Comparison of ENCODE assay signal across 16 cellular contexts in genomic region chr11:66971483-66971882, GRCh38. TPM values are rescaled to one million over a fixed set of nuclear protein-coding genes. Genes with fewer than 3 reads are reported as not detected.
DNase-seq lines count a peak whose midpoint lies in the region; ATAC-seq, FAIRE-seq and TF ChIP-seq lines count a peak whose summit lies in the region.
"Had no signal": no experiment of that assay in that cellular context is flagged by ENCODE, and none has a peak within 500 bp of the region (broad histone marks: within the 10 kb centered on the region; RNA-seq: fewer than 3 reads in every experiment).

No MANE protein-coding gene starts in this region.

- WGBS in right cardiac atrium, result 92% methylated on average over 2 of the region's 2 CpGs
- WGBS in heart left ventricle, 4 donors, result 87 to 94% (median 91%) methylated on average over 2 of the region's 2 CpGs
- WGBS in aorta, 2 donors, result 52 to 72% methylated on average over 2 of the region's 2 CpGs

- CTCF ChIA-PET in endothelial cell of umbilical vein (lab: Charles Lee), result interaction anchor here (0.9 to 1.7 kb wide), 2 partner anchors 12 to 43 kb away, joined by 3 to 4 read pairs; partner anchors contain the start of gene PC
- CTCF ChIA-PET in activated CD4-positive, alpha-beta memory T cell treated with anti-CD3 and anti-CD28 coated beads for 36 hours (lab: Charles Lee), result interaction anchor here (2.0 kb wide), 1 partner anchor 13 kb away, joined by 5 read pairs; the partner anchor contains the start of gene PC

- H3K9me3 ChIP-seq in right cardiac atrium (ENCODE audit: control insufficient read depth, low read length) (peaks cover 1% of the 10 kb centered on the region), heart left ventricle (no peaks in the 10 kb centered on the region), endothelial cell of umbilical vein (replicated peaks; ENCODE audit: control insufficient read depth, insufficient read depth, low read length) (no peaks in the 10 kb centered on the region), neural progenitor cell (ENCODE audit: low read depth) (no peaks in the 10 kb centered on the region), aorta (ENCODE audit: control insufficient read depth, low read length) (no peaks in the 10 kb centered on the region)
- H3K9me3 ChIP-seq: sigmoid colon had no signal

- no peaks in the 10 kb centered on the region for H3K9me1 ChIP-seq in endothelial cell of umbilical vein (replicated peaks; ENCODE audit: control insufficient read depth, extremely low read depth, insufficient read depth, low read length)

- no peak overlapping the region for H3K27ac Mint-ChIP-seq in neural progenitor cell
- no peak overlapping the region for H3K27ac Mint-ChIP-seq in natural killer cell treated with Interleukin-12 subunit alpha and Interleukin-12 subunit beta and Interleukin-15 and Interleukin-18, amount 100 ng/mL, for 72 hours
- H3K27ac Mint-ChIP-seq in activated CD4-positive, alpha-beta memory T cell treated with anti-CD3 and anti-CD28 coated beads for 36 hours, result no peak overlapping the region
- H3K27ac Mint-ChIP-seq: H9, natural killer cell had no signal

- H3K79me2 ChIP-seq in endothelial cell of umbilical vein (ENCODE audit: control insufficient read depth, insufficient read depth, low read length), result no peaks in the 10 kb centered on the region
- no peaks in the 10 kb centered on the region for H3K79me2 ChIP-seq in neural progenitor cell (ENCODE audit: low read depth)

- DNase-seq in right cardiac atrium, result no peak
- no peak for DNase-seq in heart left ventricle
- no peak for DNase-seq in endothelial cell of umbilical vein (ENCODE audit: low read depth, low spot score)
- DNase-seq in neural progenitor cell (ENCODE audit: low spot score), result no peak
- no peak for DNase-seq in aorta
- DNase-seq in natural killer cell treated with Interleukin-12 subunit alpha and Interleukin-12 subunit beta and Interleukin-15 and Interleukin-18, amount 100 ng/mL, for 72 hours (ENCODE audit: low spot score), result no peak
- no peak for DNase-seq in activated CD4-positive, alpha-beta memory T cell treated with anti-CD3 and anti-CD28 coated beads for 36 hours
- DNase-seq: H9, natural killer cell had no signal

- intact Hi-C loops in right cardiac atrium (cut with DNase I), result no loop called here
- intact Hi-C loops in heart left ventricle (cut with DNase I), result no loop called here
- intact Hi-C loops in endothelial cell of umbilical vein (cut with micrococcal nuclease), result no loop called here
- intact Hi-C loops in aorta (cut with DNase I), result loop anchor here in 1 of 2 donors (5.0 kb wide), 1 partner anchor 129 kb away; the partner anchor contains the start of gene RCE1
- intact Hi-C loops in activated CD4-positive, alpha-beta memory T cell treated with anti-CD3 and anti-CD28 coated beads for 36 hours (cut with micrococcal nuclease), result loop anchor here (2.0 kb wide), 1 partner anchor 79 kb away; no protein-coding TSS in a partner anchor

- POLR2A ChIA-PET in endothelial cell of umbilical vein (lab: Charles Lee), result no interaction called here
- POLR2A ChIA-PET in activated CD4-positive, alpha-beta memory T cell treated with anti-CD3 and anti-CD28 coated beads for 36 hours (lab: Charles Lee), result interaction anchor here (2.1 kb wide), 1 partner anchor 13 kb away, joined by 6 read pairs; the partner anchor contains the start of gene PC

- no peaks in the 10 kb centered on the region for H3F3A ChIP-seq in neural progenitor cell (ENCODE audit: low read depth)

- H3K27me3 ChIP-seq in right cardiac atrium (ENCODE audit: control insufficient read depth, insufficient read depth), result no peaks in the 10 kb centered on the region
- no peaks in the 10 kb centered on the region for H3K27me3 ChIP-seq in heart left ventricle
- no peaks in the 10 kb centered on the region for H3K27me3 ChIP-seq in endothelial cell of umbilical vein (ENCODE audit: control insufficient read depth in 2 of 2, insufficient read depth in 2 of 2, low read length in 2 of 2)
- no peaks in the 10 kb centered on the region for H3K27me3 ChIP-seq in neural progenitor cell
- no peaks in the 10 kb centered on the region for H3K27me3 ChIP-seq in aorta (ENCODE audit: control insufficient read depth in 1 of 2, insufficient read depth in 2 of 2, low read length in 1 of 2)
- H3K27me3 ChIP-seq: dorsolateral prefrontal cortex, sigmoid colon had no signal

- no peaks in the 10 kb centered on the region for H3K36me3 Mint-ChIP-seq in neural progenitor cell
- H3K36me3 Mint-ChIP-seq in natural killer cell treated with Interleukin-12 subunit alpha and Interleukin-12 subunit beta and Interleukin-15 and Interleukin-18, amount 100 ng/mL, for 72 hours, result no peaks in the 10 kb centered on the region
- no peaks in the 10 kb centered on the region for H3K36me3 Mint-ChIP-seq in activated CD4-positive, alpha-beta memory T cell treated with anti-CD3 and anti-CD28 coated beads for 36 hours
- H3K36me3 Mint-ChIP-seq: natural killer cell, T-cell had no signal

- dilution Hi-C loops in endothelial cell of umbilical vein (cut with MboI; ENCODE audit: extremely low pct_ligation_motif_present, low sequenced_read_pairs), result no loop called here

- H3K27ac ChIP-seq in right cardiac atrium (ENCODE audit: low read length) (peak overlapping the region; percentile 81), heart left ventricle (peak overlapping the region in 4 of 12 donors; percentile 61 to 83 (median 66)), endothelial cell of umbilical vein (ENCODE audit: insufficient read depth, low read depth, low read length) (peak overlapping the region; percentile 69), neural progenitor cell (no peak overlapping the region), aorta (ENCODE audit: low read depth in 1 of 2, low read length in 2 of 2) (peak overlapping the region; percentile 86 to 97)

- H4K20me1 ChIP-seq in endothelial cell of umbilical vein (replicated peaks; ENCODE audit: control insufficient read depth, extremely low read depth, insufficient read depth, low read length) (no peaks in the 10 kb centered on the region), neural progenitor cell (ENCODE audit: low read depth) (no peaks in the 10 kb centered on the region)

- H3K27me3 Mint-ChIP-seq in neural progenitor cell (ENCODE audit: insufficient read depth, low read depth), result peaks cover 10% of the 10 kb centered on the region
- H3K27me3 Mint-ChIP-seq in natural killer cell treated with Interleukin-12 subunit alpha and Interleukin-12 subunit beta and Interleukin-15 and Interleukin-18, amount 100 ng/mL, for 72 hours, result peaks cover 0 to 8% of the 10 kb centered on the region in 2 donors
- peaks cover 7% of the 10 kb centered on the region for H3K27me3 Mint-ChIP-seq in activated CD4-positive, alpha-beta memory T cell treated with anti-CD3 and anti-CD28 coated beads for 36 hours

- H3K4me1 ChIP-seq in right cardiac atrium (ENCODE audit: control insufficient read depth, insufficient read depth, low read length), result peaks cover 5% of the 10 kb centered on the region
- H3K4me1 ChIP-seq in heart left ventricle, result peaks cover 0 to 27% (median 0%) of the 10 kb centered on the region in 12 donors
- H3K4me1 ChIP-seq in endothelial cell of umbilical vein (ENCODE audit: control insufficient read depth, extremely low read depth, insufficient read depth, low read length), result peaks cover 26% of the 10 kb centered on the region
- no peaks in the 10 kb centered on the region for H3K4me1 ChIP-seq in neural progenitor cell
- peaks cover 0 to 2% of the 10 kb centered on the region in 2 donors for H3K4me1 ChIP-seq in aorta (ENCODE audit: control insufficient read depth in 1 of 2, insufficient read depth in 2 of 2, low read length in 2 of 2)
- H3K4me1 ChIP-seq: sigmoid colon had no signal

- peaks cover 17% of the 10 kb centered on the region for H3K4me1 Mint-ChIP-seq in neural progenitor cell
- peaks cover 5 to 8% of the 10 kb centered on the region in 2 donors for H3K4me1 Mint-ChIP-seq in natural killer cell treated with Interleukin-12 subunit alpha and Interleukin-12 subunit beta and Interleukin-15 and Interleukin-18, amount 100 ng/mL, for 72 hours (ENCODE audit: low read depth in 2 of 2)
- H3K4me1 Mint-ChIP-seq in activated CD4-positive, alpha-beta memory T cell treated with anti-CD3 and anti-CD28 coated beads for 36 hours (ENCODE audit: low read depth), result peaks cover 15% of the 10 kb centered on the region
- H3K4me1 Mint-ChIP-seq: natural killer cell had no signal

- ATAC-seq in right cardiac atrium, result no peak
- ATAC-seq in heart left ventricle, result no peak
- no peak for ATAC-seq in aorta (ENCODE audit: low FRiP score)
- no peak for ATAC-seq in HG02798 (IDR thresholded peaks at IDR 0.05; ENCODE audit: poor library complexity, unreplicated experiment)
- ATAC-seq in natural killer cell treated with Interleukin-12 subunit alpha and Interleukin-12 subunit beta and Interleukin-15 and Interleukin-18, amount 100 ng/mL, for 72 hours, result no peak
- ATAC-seq: T-cell had no signal

- TF ChIP-seq POLR2A in heart left ventricle (IDR thresholded peaks at IDR 0.05), result no peak
- no peak for TF ChIP-seq POLR2A in endothelial cell of umbilical vein (IDR thresholded peaks at IDR 0.05; ENCODE audit: low read depth, low read length)

- H3K9ac ChIP-seq in endothelial cell of umbilical vein (replicated peaks; ENCODE audit: extremely low read depth, insufficient read depth, low read length) (peak overlapping the region; percentile 22), neural progenitor cell (peak overlapping the region; percentile 9)

- H3K4me2 ChIP-seq in endothelial cell of umbilical vein (ENCODE audit: insufficient read depth, low read length), result no peak overlapping the region
- H3K4me2 ChIP-seq in neural progenitor cell, result no peak overlapping the region

- no peak for FAIRE-seq in endothelial cell of umbilical vein (lab: Jason Lieb, UNC)

- H3K36me3 ChIP-seq in heart left ventricle, result no peaks in the 10 kb centered on the region
- no peaks in the 10 kb centered on the region for H3K36me3 ChIP-seq in endothelial cell of umbilical vein (ENCODE audit: control insufficient read depth in 2 of 2, extremely low read depth in 1 of 2, insufficient read depth in 2 of 2, low read length in 2 of 2)
- H3K36me3 ChIP-seq in neural progenitor cell, result no peaks in the 10 kb centered on the region
- H3K36me3 ChIP-seq in aorta (ENCODE audit: control insufficient read depth in 1 of 2, insufficient read depth in 2 of 2, low read length in 1 of 2), result no peaks in the 10 kb centered on the region
- H3K36me3 ChIP-seq: sigmoid colon had no signal

- H2AFZ ChIP-seq in endothelial cell of umbilical vein (ENCODE audit: low read depth, low read length), result no peak overlapping the region
- H2AFZ ChIP-seq in neural progenitor cell (replicated peaks), result no peak overlapping the region

- TF ChIP-seq CTCF in heart left ventricle (IDR thresholded peaks at IDR 0.05) (no peak), endothelial cell of umbilical vein (IDR thresholded peaks at IDR 0.05; ENCODE audit: extremely low read depth in 1 of 2, insufficient read depth in 1 of 2, low read depth in 1 of 2, low read length in 2 of 2) (no peak), neural progenitor cell (IDR thresholded peaks at IDR 0.05) (no peak)

- no TSS peak for BruUV-seq in endothelial cell of umbilical vein (replicated peaks; lab: Mats Ljungman, UMichigan)

- H3K4me3 ChIP-seq in right cardiac atrium (ENCODE audit: low read length) (no peak overlapping the region), heart left ventricle (no peak overlapping the region), endothelial cell of umbilical vein (replicated peaks in 1 of 3; ENCODE audit: insufficient read depth in 1 of 3, low read depth in 1 of 3, low read length in 3 of 3) (no peak overlapping the region), neural progenitor cell (no peak overlapping the region), aorta (ENCODE audit: low read length in 2 of 2) (no peak overlapping the region)
- H3K4me3 ChIP-seq: dorsolateral prefrontal cortex, sigmoid colon had no signal

- no peak overlapping the region for H3K4me3 Mint-ChIP-seq in neural progenitor cell
- no peak overlapping the region for H3K4me3 Mint-ChIP-seq in natural killer cell treated with Interleukin-12 subunit alpha and Interleukin-12 subunit beta and Interleukin-15 and Interleukin-18, amount 100 ng/mL, for 72 hours
- H3K4me3 Mint-ChIP-seq in activated CD4-positive, alpha-beta memory T cell treated with anti-CD3 and anti-CD28 coated beads for 36 hours, result no peak overlapping the region
- H3K4me3 Mint-ChIP-seq: H9, natural killer cell, T-cell had no signal

- H3K9me3 Mint-ChIP-seq in neural progenitor cell, result peaks cover 3% of the 10 kb centered on the region
- H3K9me3 Mint-ChIP-seq in natural killer cell treated with Interleukin-12 subunit alpha and Interleukin-12 subunit beta and Interleukin-15 and Interleukin-18, amount 100 ng/mL, for 72 hours, result no peaks in the 10 kb centered on the region
- peaks cover 2% of the 10 kb centered on the region for H3K9me3 Mint-ChIP-seq in activated CD4-positive, alpha-beta memory T cell treated with anti-CD3 and anti-CD28 coated beads for 36 hours
- H3K9me3 Mint-ChIP-seq: H9, natural killer cell, T-cell had no signal

RNA-seq across cellular contexts. Expression of gene C11orf86, which starts 3.6 kb away (rescaled TPM):
- total RNA-seq in right cardiac atrium, result not detected
- not detected for polyA plus RNA-seq in right cardiac atrium
- total RNA-seq in heart left ventricle, result not detected
- not detected for polyA plus RNA-seq in heart left ventricle
- total RNA-seq in endothelial cell of umbilical vein, result not detected in 2 replicates
- polyA plus RNA-seq in endothelial cell of umbilical vein, result not detected in 2 replicates
- polyA plus RNA-seq in endothelial cell of umbilical vein (2011; cell fraction: cytosol; rRNA removed), result not detected in 2 replicates
- polyA plus RNA-seq in endothelial cell of umbilical vein (2011; cell fraction: nucleus; rRNA removed), result not detected in 2 replicates
- polyA plus RNA-seq in endothelial cell of umbilical vein (2012), result not detected in 2 replicates
- not detected in 2 replicates for polyA minus RNA-seq in endothelial cell of umbilical vein
- polyA minus RNA-seq in endothelial cell of umbilical vein (2011; cell fraction: cytosol; rRNA and poly(A)+ RNA removed), result 14.4 TPM
- 0.38 TPM in 1 of 2 replicates, not detected in the other for polyA minus RNA-seq in endothelial cell of umbilical vein (2011; cell fraction: nucleus; rRNA and poly(A)+ RNA removed)
- total RNA-seq in neural progenitor cell (ENCODE audit: low replicate concordance), result not detected in 2 replicates
- not detected for total RNA-seq in aorta
- polyA plus RNA-seq in aorta, result 10 to 100 TPM in 1 of 2 donors, under 1 TPM in 1; 0.10 to 54.8 TPM
- total RNA-seq in natural killer cell treated with Interleukin-12 subunit alpha and Interleukin-12 subunit beta and Interleukin-15 and Interleukin-18, amount 100 ng/mL, for 72 hours, result not detected
- not detected for total RNA-seq in activated CD4-positive, alpha-beta memory T cell treated with anti-CD3 and anti-CD28 coated beads for 36 hours
- total RNA-seq: dorsolateral prefrontal cortex, H9, kidney epithelial cell, natural killer cell, OCI-LY7, sigmoid colon, T-cell, temporal lobe had no signal

RNA-seq across cellular contexts. Expression of gene PC, which starts 13.3 kb away (rescaled TPM):
- 10 to 100 TPM in 1 of 4 donors, 1 to 10 TPM in 3; 7.2 to 11.0 (median 9.0) TPM for total RNA-seq in right cardiac atrium
- 22.6 TPM for polyA plus RNA-seq in right cardiac atrium
- 10 to 100 TPM in 7 of 9 donors, 1 to 10 TPM in 2; 2.6 to 22.4 (median 13.1) TPM for total RNA-seq in heart left ventricle
- polyA plus RNA-seq in heart left ventricle, result 10 to 100 TPM; 11.7 to 20.3 TPM
- 15.6 and 17.5 TPM in 2 replicates for total RNA-seq in endothelial cell of umbilical vein
- polyA plus RNA-seq in endothelial cell of umbilical vein, result 5.5 and 5.8 TPM in 2 replicates
- 3.9 and 4.1 TPM in 2 replicates for polyA plus RNA-seq in endothelial cell of umbilical vein (2011; cell fraction: cytosol; rRNA removed)
- polyA plus RNA-seq in endothelial cell of umbilical vein (2011; cell fraction: nucleus; rRNA removed), result 10.9 and 13.8 TPM in 2 replicates
- polyA plus RNA-seq in endothelial cell of umbilical vein (2012), result 5.4 and 10.6 TPM in 2 replicates
- 4.7 and 5.9 TPM in 2 replicates for polyA minus RNA-seq in endothelial cell of umbilical vein
- polyA minus RNA-seq in endothelial cell of umbilical vein (2011; cell fraction: cytosol; rRNA and poly(A)+ RNA removed), result 50.3 TPM
- 5.0 and 5.5 TPM in 2 replicates for polyA minus RNA-seq in endothelial cell of umbilical vein (2011; cell fraction: nucleus; rRNA and poly(A)+ RNA removed)
- total RNA-seq in neural progenitor cell (ENCODE audit: low replicate concordance), result 11.4 and 20.4 TPM in 2 replicates
- total RNA-seq in aorta, result 10 to 100 TPM; 12.6 to 15.9 TPM
- 10 to 100 TPM; 13.6 to 22.7 TPM for polyA plus RNA-seq in aorta
- total RNA-seq in natural killer cell treated with Interleukin-12 subunit alpha and Interleukin-12 subunit beta and Interleukin-15 and Interleukin-18, amount 100 ng/mL, for 72 hours, result 1 to 10 TPM; 6.5 to 9.1 TPM
- total RNA-seq in activated CD4-positive, alpha-beta memory T cell treated with anti-CD3 and anti-CD28 coated beads for 36 hours, result 10 to 100 TPM; 13.1 to 15.3 TPM

RNA-seq across cellular contexts. Expression of gene SYT12, which starts 51.5 kb away (rescaled TPM):
- total RNA-seq in right cardiac atrium, result 1 to 10 TPM in 1 of 4 donors, under 1 TPM in 3; 0.11 to 1.4 (median 0.24) TPM
- polyA plus RNA-seq in right cardiac atrium, result 0.18 TPM
- total RNA-seq in heart left ventricle, result 1 to 10 TPM in 1 of 9 donors, under 1 TPM in 6, not detected in 2; 0.25 to 2.2 (median 0.40) TPM
- polyA plus RNA-seq in heart left ventricle, result under 1 TPM; 0.04 to 0.82 TPM
- not detected in 2 replicates for total RNA-seq in endothelial cell of umbilical vein
- not detected in 2 replicates for polyA plus RNA-seq in endothelial cell of umbilical vein
- polyA plus RNA-seq in endothelial cell of umbilical vein (2011; cell fraction: cytosol; rRNA removed), result not detected in 2 replicates
- not detected in 2 replicates for polyA plus RNA-seq in endothelial cell of umbilical vein (2011; cell fraction: nucleus; rRNA removed)
- polyA plus RNA-seq in endothelial cell of umbilical vein (2012), result not detected in 2 replicates
- polyA minus RNA-seq in endothelial cell of umbilical vein, result not detected in 2 replicates
- 16.8 TPM for polyA minus RNA-seq in endothelial cell of umbilical vein (2011; cell fraction: cytosol; rRNA and poly(A)+ RNA removed)
- not detected in 2 replicates for polyA minus RNA-seq in endothelial cell of umbilical vein (2011; cell fraction: nucleus; rRNA and poly(A)+ RNA removed)
- 0.50 and 0.67 TPM in 2 replicates for total RNA-seq in neural progenitor cell (ENCODE audit: low replicate concordance)
- 1 to 10 TPM; 4.7 to 5.5 TPM for total RNA-seq in aorta
- 1 to 10 TPM; 1.4 to 3.8 TPM for polyA plus RNA-seq in aorta
- under 1 TPM in 1 of 2 donors, not detected in 1; 0.38 TPM for total RNA-seq in natural killer cell treated with Interleukin-12 subunit alpha and Interleukin-12 subunit beta and Interleukin-15 and Interleukin-18, amount 100 ng/mL, for 72 hours
- not detected for total RNA-seq in activated CD4-positive, alpha-beta memory T cell treated with anti-CD3 and anti-CD28 coated beads for 36 hours
- total RNA-seq: natural killer cell, sigmoid colon had no signal
